ENCODE assay signal across 1 cellular context in genomic region chr2:36459725-36460137, GRCh38.
A peak's percentile ranks its signal among the peaks of the same experiment; 100 is the strongest.
TF ChIP-seq lines count a peak whose summit lies in the region.

No MANE protein-coding gene starts in this region.

TF ChIP-seq in HepG2, 621 proteins besides CTCF, POLR2A, EP300 and RAD21 (continued from another document and continues in another):
- no peak for TF ChIP-seq E2F5 (CRISPR knock-in tag; conservative IDR thresholded peaks at IDR 0.05)
- no peak for TF ChIP-seq ZNF761 (CRISPR knock-in tag; conservative IDR thresholded peaks at IDR 0.05)
- TF ChIP-seq MXI1 (IDR thresholded peaks at IDR 0.05; ENCODE audit: borderline replicate concordance, low read depth, low read length) = peak; percentile 37; the same call in 1 of the 3 replicates
- TF ChIP-seq GATAD1 (CRISPR knock-in tag; IDR thresholded peaks at IDR 0.05) = peak; percentile 52; the same call in 1 of the 2 replicates
- TF ChIP-seq FOSL2 (CRISPR knock-in tag; IDR thresholded peaks at IDR 0.05) = peak; percentile 63
- TF ChIP-seq ZNF33A (CRISPR knock-in tag; IDR thresholded peaks at IDR 0.05; ENCODE audit: borderline replicate concordance) = no peak
- no peak; the same call in 1 of the 2 replicates for TF ChIP-seq ZNF558 (CRISPR knock-in tag; IDR thresholded peaks at IDR 0.05; ENCODE audit: borderline replicate concordance)
- no peak for TF ChIP-seq SNRNP70 (IDR thresholded peaks at IDR 0.05; ENCODE audit: low read depth, low read length)
- TF ChIP-seq STAT6 (CRISPR knock-in tag; IDR thresholded peaks at IDR 0.05; ENCODE audit: borderline replicate concordance) = no peak
- peak; percentile 68; the same call in 1 of the 2 replicates for TF ChIP-seq ETV5 (CRISPR knock-in tag; IDR thresholded peaks at IDR 0.05; ENCODE audit: borderline replicate concordance)
- TF ChIP-seq MEF2D (CRISPR knock-in tag; IDR thresholded peaks at IDR 0.05) = peak; percentile 79; the same call in 1 of the 2 replicates
- TF ChIP-seq ZNF136 (CRISPR knock-in tag; IDR thresholded peaks at IDR 0.05; ENCODE audit: low read depth) = no peak
- peak; percentile 61; the same call in 1 of the 2 replicates for TF ChIP-seq MYPOP (CRISPR knock-in tag; IDR thresholded peaks at IDR 0.05)
- peak; percentile 44 for TF ChIP-seq FOXO1 (CRISPR knock-in tag; IDR thresholded peaks at IDR 0.05)
- 0 out of 2 replicates have a peak, but pooled peaks have one; percentile 10 for TF ChIP-seq ZBTB33 (CRISPR knock-in tag; IDR thresholded peaks at IDR 0.05)
- TF ChIP-seq ARNT2 (CRISPR knock-in tag; IDR thresholded peaks at IDR 0.05; ENCODE audit: low read depth) = no peak
- no peak for TF ChIP-seq ZNF414 (CRISPR knock-in tag; IDR thresholded peaks at IDR 0.05)
- TF ChIP-seq ELF1 (CRISPR knock-in tag; IDR thresholded peaks at IDR 0.05) = peak; percentile 56
- peak; percentile 46; the same call in 1 of the 2 replicates for TF ChIP-seq ZKSCAN5 (CRISPR knock-in tag; IDR thresholded peaks at IDR 0.05)
- TF ChIP-seq ZNF12 (CRISPR knock-in tag; IDR thresholded peaks at IDR 0.05) = no peak
- no peak for TF ChIP-seq ZNF484 (CRISPR knock-in tag; IDR thresholded peaks at IDR 0.05; ENCODE audit: borderline replicate concordance, low read depth)
- TF ChIP-seq TBL1XR1 (IDR thresholded peaks at IDR 0.05; ENCODE audit: borderline replicate concordance, low read length, partially characterized antibody) = peak; percentile 44
- TF ChIP-seq SNAPC5 (CRISPR knock-in tag; IDR thresholded peaks at IDR 0.05; ENCODE audit: borderline replicate concordance) = no peak
- no peak for TF ChIP-seq CEBPZ (IDR thresholded peaks at IDR 0.05; ENCODE audit: low read length)
- no peak for TF ChIP-seq ZBTB49 (CRISPR knock-in tag; IDR thresholded peaks at IDR 0.05; ENCODE audit: borderline replicate concordance)
- no peak for TF ChIP-seq AGO1 (IDR thresholded peaks at IDR 0.05; ENCODE audit: low read depth, low read length, poor library complexity, severe bottlenecking)
- TF ChIP-seq RELA (CRISPR knock-in tag; IDR thresholded peaks at IDR 0.05) = no peak
- TF ChIP-seq SRF (IDR thresholded peaks at IDR 0.05; ENCODE audit: low read depth, low read length) = no peak
- no peak for TF ChIP-seq GTF2F1 (IDR thresholded peaks at IDR 0.05; ENCODE audit: low read length)
- TF ChIP-seq ZNF598 (CRISPR knock-in tag; IDR thresholded peaks at IDR 0.05; ENCODE audit: borderline replicate concordance) = no peak
- peak; percentile 67 for TF ChIP-seq SAP130 (CRISPR knock-in tag; IDR thresholded peaks at IDR 0.05; ENCODE audit: low read depth)
- TF ChIP-seq ZFP1 (CRISPR knock-in tag; IDR thresholded peaks at IDR 0.05) = peak; percentile 44; the same call in 1 of the 2 replicates
- TF ChIP-seq ZBTB1 (CRISPR knock-in tag; IDR thresholded peaks at IDR 0.05; ENCODE audit: borderline replicate concordance) = no peak
- no peak for TF ChIP-seq ZBTB2 (CRISPR knock-in tag; IDR thresholded peaks at IDR 0.05; ENCODE audit: low read depth)
- no peak for TF ChIP-seq ZNF75D (CRISPR knock-in tag; IDR thresholded peaks at IDR 0.05; ENCODE audit: borderline replicate concordance)
- TF ChIP-seq MTA1 (CRISPR knock-in tag; IDR thresholded peaks at IDR 0.05; ENCODE audit: borderline replicate concordance) = no peak
- no peak for TF ChIP-seq TFE3 (CRISPR knock-in tag; IDR thresholded peaks at IDR 0.05)
- TF ChIP-seq ZNF234 (CRISPR knock-in tag; conservative IDR thresholded peaks at IDR 0.05) = no peak
- TF ChIP-seq ZNF850 (CRISPR knock-in tag; conservative IDR thresholded peaks at IDR 0.05) = no peak
- peak; percentile 75 for TF ChIP-seq SALL1 (CRISPR knock-in tag; IDR thresholded peaks at IDR 0.05)
- TF ChIP-seq PAXIP1 (CRISPR knock-in tag; conservative IDR thresholded peaks at IDR 0.05) = 0 out of 2 replicates have a peak, but pooled peaks have one; percentile 46
